In genomic region chr2:174634130-174635014, GRCh38 we compare ENCODE assay signal across 8 cellular contexts. TPM values are rescaled to one million over a fixed set of nuclear protein-coding genes. Genes with fewer than 3 reads are reported as not detected.
A peak's percentile ranks its signal among the peaks of the same experiment; 100 is the strongest.
DNase-seq lines count a peak whose midpoint lies in the region; ATAC-seq and TF ChIP-seq lines count a peak whose summit lies in the region.

No MANE protein-coding gene starts in this region.

- DNase-seq in GM10248 (ENCODE audit: extremely low spot score) (peak; percentile 49), Kasumi-1 (lab: John Stamatoyannopoulos, UW) (peak; percentile 91 to 93), activated T-cell treated with anti-CD3 and anti-CD28 coated beads for 48 hours (ENCODE audit: low read depth) (peak; percentile 42), right cardiac atrium (peak in 2 of 3 donors; percentile 16 to 61), PC-3 (no peak), ACHN (no peak)
- DNase-seq in stimulated activated CD8-positive, alpha-beta memory T cell treated with anti-CD3 and anti-CD28 coated beads, Interleukin-12 subunit alpha, Interleukin-12 subunit beta, amount 100 ng/mL, for 4 hours (ENCODE audit: low read depth), result peak; percentile 19

- intact Hi-C loops in right cardiac atrium (cut with DNase I), result no loop called here
- intact Hi-C loops in PC-3 (cut with micrococcal nuclease), result no loop called here

- H3K9ac ChIP-seq in PC-3 (ENCODE audit: low read length), result no peak overlapping the region

- H3K4me2 ChIP-seq in PC-3 (ENCODE audit: low read length), result no peak overlapping the region

- no peaks in the 10 kb centered on the region for H3F3A ChIP-seq in PC-3 (ENCODE audit: low read length, unreplicated experiment)

- H2AFZ ChIP-seq in PC-3 (ENCODE audit: low read length), result no peak overlapping the region

- in situ Hi-C loops in ACHN (cut with HindIII; ENCODE audit: low pct_ligation_motif_present, low pct_unique_long_range_greater_than_20kb, low sequenced_read_pairs), result no loop called here

- no TSS peak for BruUV-seq in PC-3 (replicated peaks; lab: Mats Ljungman, UMichigan)

- no peaks in the 10 kb centered on the region for H4K20me1 ChIP-seq in PC-3 (ENCODE audit: low read length)

- H3K4me3 ChIP-seq in right cardiac atrium (ENCODE audit: low read length) (peak overlapping the region; percentile 35), PC-3 (ENCODE audit: low read length) (no peak overlapping the region)

- TF ChIP-seq CTCF in GM10248 (IDR thresholded peaks at IDR 0.05; ENCODE audit: control extremely low read depth, extremely low read depth, low read depth, missing control alignments), result peak; percentile 35
- TF ChIP-seq CTCF in PC-3 (conservative IDR thresholded peaks at IDR 0.05; ENCODE audit: low read depth, low read length), result no peak

- POLR2A ChIA-PET in GM10248 (lab: Yijun Ruan, JAX), result interaction anchor here (0.6 kb wide), 2 partner anchors 37 to 157 kb away, joined by 3 read pairs; partner anchors contain the start of gene WIPF1
- POLR2A ChIA-PET in PC-3 (lab: Charles Lee; ENCODE audit: unreplicated experiment), result no interaction called here

- H3K27me3 ChIP-seq in right cardiac atrium (ENCODE audit: control insufficient read depth, insufficient read depth) (no peaks in the 10 kb centered on the region), PC-3 (ENCODE audit: low read length) (no peaks in the 10 kb centered on the region)

- CTCF ChIA-PET in GM10248 (lab: Yijun Ruan, JAX) (interaction anchor here (0.8 to 2.9 kb wide), 12 partner anchors 16 to 87 kb away, joined by 3 to 15 read pairs (median 5); partner anchors contain the start of gene WIPF1), PC-3 (lab: Charles Lee) (interaction anchor here (0.6 to 0.7 kb wide), 3 partner anchors 31 to 63 kb away, joined by 3 to 4 read pairs (median 4); no protein-coding TSS in a partner anchor)

- H3K27ac ChIP-seq in right cardiac atrium (ENCODE audit: low read length) (no peak overlapping the region), PC-3 (ENCODE audit: low read length) (no peak overlapping the region)

- H3K9me2 ChIP-seq in PC-3 (replicated peaks; ENCODE audit: low read length), result no peaks in the 10 kb centered on the region

- peak; percentile 74 for ATAC-seq in GM21619 (IDR thresholded peaks at IDR 0.05; ENCODE audit: unreplicated experiment)
- peak; percentile 38 to 61 for ATAC-seq in right cardiac atrium
- no peak; the same call in 1 of the 2 replicates for ATAC-seq in PC-3

- H3K36me3 ChIP-seq in PC-3 (ENCODE audit: low read depth, low read length), result no peaks in the 10 kb centered on the region

- H3K4me1 ChIP-seq in right cardiac atrium (ENCODE audit: control insufficient read depth, insufficient read depth, low read length), result peaks cover 7% of the 10 kb centered on the region
- H3K4me1 ChIP-seq in PC-3 (ENCODE audit: insufficient read depth, low read length), result no peaks in the 10 kb centered on the region

- no peaks in the 10 kb centered on the region for H3K79me2 ChIP-seq in PC-3 (ENCODE audit: low read length)

- H3K9me3 ChIP-seq in right cardiac atrium (ENCODE audit: control insufficient read depth, low read length), result no peaks in the 10 kb centered on the region
- H3K9me3 ChIP-seq in PC-3 (ENCODE audit: low read length), result no peaks in the 10 kb centered on the region

- 44% methylated on average over 13 of the region's 13 CpGs for WGBS in right cardiac atrium

RNA-seq across cellular contexts. Expression of gene WIPF1, which starts 36.8 kb away (rescaled TPM):
- 10 to 100 TPM; 20.3 to 30.0 (median 27.7) TPM for total RNA-seq in right cardiac atrium
- polyA plus RNA-seq in right cardiac atrium, result 12.2 TPM
- total RNA-seq in PC-3 (2014; rRNA removed), result 0.29 and 1.5 TPM in 2 replicates

Comparison
In these comparisons a context has a peak if more than half of its experiments do, and no peak if none do; other contexts are left out.
1. DNase-seq: peak in GM10248 (single experiment), Kasumi-1 (2 of 2), activated T-cell treated with anti-CD3 and anti-CD28 coated beads for 48 hours (single experiment), right cardiac atrium (2 of 3) and stimulated activated CD8-positive, alpha-beta memory T cell treated with anti-CD3 and anti-CD28 coated beads, Interleukin-12 subunit alpha, Interleukin-12 subunit beta, amount 100 ng/mL, for 4 hours (single experiment); none in PC-3 (single experiment) and ACHN (single experiment).